In the genomic region with DNA sequence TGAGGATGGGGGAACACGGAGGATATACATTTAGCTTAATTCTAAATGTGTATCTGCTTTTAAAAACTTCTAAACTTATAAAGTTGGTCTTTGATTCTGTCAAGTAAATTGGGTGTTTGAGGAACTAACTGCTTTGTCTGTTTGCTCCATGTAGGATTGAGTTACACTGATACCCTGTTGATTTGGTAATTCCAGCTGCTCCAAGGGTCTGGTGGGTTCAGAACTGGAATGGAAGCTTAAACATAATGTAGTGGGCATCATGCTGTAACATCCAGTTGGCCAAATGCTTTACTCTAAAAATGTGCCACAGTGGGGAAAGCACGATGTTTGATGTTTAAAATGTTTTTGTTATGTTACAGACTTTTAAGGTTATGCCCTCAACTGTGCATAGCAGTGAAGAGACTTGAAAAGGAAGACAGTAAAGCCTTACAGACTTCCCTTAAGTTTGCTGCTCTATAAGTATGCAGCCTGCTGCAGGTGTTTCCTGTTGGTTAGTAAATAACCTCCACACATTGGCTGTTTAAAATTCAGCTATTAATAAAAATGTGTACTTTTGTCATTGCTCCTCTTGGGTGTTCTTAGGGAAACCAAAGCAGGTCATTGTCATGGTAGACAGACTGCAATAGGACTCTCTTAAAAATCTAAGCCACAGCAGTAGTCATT, we compare ENCODE assay signal across 9 cellular contexts. TPM values are rescaled to one million over a fixed set of nuclear protein-coding genes. Genes with fewer than 3 reads are reported as not detected.
A peak's percentile ranks its signal among the peaks of the same experiment; 100 is the strongest.
DNase-seq lines count a peak whose midpoint lies in the region; ATAC-seq and TF ChIP-seq lines count a peak whose summit lies in the region.
"Had no signal": no experiment of that assay in that cellular context is flagged by ENCODE, and none has a peak within 500 bp of the region (broad histone marks: within the 10 kb centered on the region; RNA-seq: fewer than 3 reads in every experiment).

No MANE protein-coding gene starts in this region.

- H3K27ac Mint-ChIP-seq in activated CD4-positive, alpha-beta T cell treated with anti-CD3 and anti-CD28 coated beads, Interleukin-2, amount 10 ng/mL, durations not matched to agents 7 days and 5 days = peak overlapping the region; percentile 73

- H3K4me1 Mint-ChIP-seq in activated CD4-positive, alpha-beta T cell treated with anti-CD3 and anti-CD28 coated beads, Interleukin-2, amount 10 ng/mL, durations not matched to agents 7 days and 5 days = peaks cover 34% of the 10 kb centered on the region

- ATAC-seq in HG02588 (IDR thresholded peaks at IDR 0.05; ENCODE audit: unreplicated experiment) (peak; percentile 74), HG03571 (IDR thresholded peaks at IDR 0.05; ENCODE audit: unreplicated experiment) (peak; percentile 62), left lobe of liver (no peak)

- DNase-seq in activated CD4-positive, alpha-beta T cell treated with anti-CD3 and anti-CD28 coated beads, Interleukin-2, amount 10 ng/mL, durations not matched to agents 7 days and 5 days = no peak
- DNase-seq in activated CD4-positive, alpha-beta T cell treated with anti-CD3 and anti-CD28 coated beads, Interleukin-2, amount 50 U/mL, for 4 hours = no peak
- no peak for DNase-seq in left lobe of liver (ENCODE audit: low spot score)
- DNase-seq in SHP77 (lab: John Stamatoyannopoulos, UW) = no peak
- no peak for DNase-seq in DMS114 treated with DMSO at 0.1 percent for 48 hours (lab: John Stamatoyannopoulos, UW; ENCODE audit: unreplicated experiment)
- DNase-seq: NCI-H774 had no signal

- H3K27me3 Mint-ChIP-seq in activated CD4-positive, alpha-beta T cell treated with anti-CD3 and anti-CD28 coated beads, Interleukin-2, amount 10 ng/mL, durations not matched to agents 7 days and 5 days = no peaks in the 10 kb centered on the region

- peaks cover 41% of the 10 kb centered on the region for H3K36me3 ChIP-seq in neutrophil

- H3K27ac ChIP-seq in neutrophil = peak overlapping the region; percentile 58

- no peaks in the 10 kb centered on the region for H3K9me3 Mint-ChIP-seq in activated CD4-positive, alpha-beta T cell treated with anti-CD3 and anti-CD28 coated beads, Interleukin-2, amount 10 ng/mL, durations not matched to agents 7 days and 5 days

- CTCF ChIA-PET in activated CD4-positive, alpha-beta T cell treated with anti-CD3 and anti-CD28 coated beads, Interleukin-2, amount 10 ng/mL, durations not matched to agents 7 days and 5 days (lab: Charles Lee) = interaction anchor here (1.8 to 2.0 kb wide), 2 partner anchors 16 to 60 kb away, joined by 6 read pairs; partner anchors contain the start of gene ARL8B

- no peaks in the 10 kb centered on the region for H3K9me3 ChIP-seq in neutrophil

- no peak overlapping the region for H3K4me3 Mint-ChIP-seq in activated CD4-positive, alpha-beta T cell treated with anti-CD3 and anti-CD28 coated beads, Interleukin-2, amount 10 ng/mL, durations not matched to agents 7 days and 5 days

- POLR2A ChIA-PET in activated CD4-positive, alpha-beta T cell treated with anti-CD3 and anti-CD28 coated beads, Interleukin-2, amount 10 ng/mL, durations not matched to agents 7 days and 5 days (lab: Charles Lee) = interaction anchor here (1.0 kb wide), 1 partner anchor 16 kb away, joined by 5 read pairs; no protein-coding TSS in a partner anchor

- peaks cover 41% of the 10 kb centered on the region for H3K36me3 Mint-ChIP-seq in activated CD4-positive, alpha-beta T cell treated with anti-CD3 and anti-CD28 coated beads, Interleukin-2, amount 10 ng/mL, durations not matched to agents 7 days and 5 days (ENCODE audit: low read depth)

- TF ChIP-seq CTCF in neutrophil (IDR thresholded peaks at IDR 0.05) = no peak

- no peak overlapping the region for H3K4me3 ChIP-seq in neutrophil (ENCODE audit: low read depth in 1 of 2, low read length in 1 of 2)

- peaks cover 51 to 52% of the 10 kb centered on the region in 2 experiments for H3K4me1 ChIP-seq in neutrophil (ENCODE audit: control insufficient read depth in 1 of 2, insufficient read depth in 1 of 2, low read depth in 1 of 2, low read length in 1 of 2)

- H3K27me3 ChIP-seq in neutrophil = no peaks in the 10 kb centered on the region

RNA-seq across cellular contexts. Expression of gene EDEM1, which starts 5.9 kb away (rescaled TPM):
- total RNA-seq in activated CD4-positive, alpha-beta T cell treated with anti-CD3 and anti-CD28 coated beads, Interleukin-2, amount 10 ng/mL, durations not matched to agents 7 days and 5 days = 10 to 100 TPM; 80.1 to 94.1 TPM
- 81.1 TPM for total RNA-seq in left lobe of liver

RNA-seq across cellular contexts. Expression of gene ARL8B, which starts 59.5 kb away (rescaled TPM):
- 10 to 100 TPM; 41.3 to 46.4 TPM for total RNA-seq in activated CD4-positive, alpha-beta T cell treated with anti-CD3 and anti-CD28 coated beads, Interleukin-2, amount 10 ng/mL, durations not matched to agents 7 days and 5 days
- total RNA-seq in left lobe of liver = 22.2 TPM
